8 cellular contexts compared by ENCODE assay signal in the genomic region with DNA sequence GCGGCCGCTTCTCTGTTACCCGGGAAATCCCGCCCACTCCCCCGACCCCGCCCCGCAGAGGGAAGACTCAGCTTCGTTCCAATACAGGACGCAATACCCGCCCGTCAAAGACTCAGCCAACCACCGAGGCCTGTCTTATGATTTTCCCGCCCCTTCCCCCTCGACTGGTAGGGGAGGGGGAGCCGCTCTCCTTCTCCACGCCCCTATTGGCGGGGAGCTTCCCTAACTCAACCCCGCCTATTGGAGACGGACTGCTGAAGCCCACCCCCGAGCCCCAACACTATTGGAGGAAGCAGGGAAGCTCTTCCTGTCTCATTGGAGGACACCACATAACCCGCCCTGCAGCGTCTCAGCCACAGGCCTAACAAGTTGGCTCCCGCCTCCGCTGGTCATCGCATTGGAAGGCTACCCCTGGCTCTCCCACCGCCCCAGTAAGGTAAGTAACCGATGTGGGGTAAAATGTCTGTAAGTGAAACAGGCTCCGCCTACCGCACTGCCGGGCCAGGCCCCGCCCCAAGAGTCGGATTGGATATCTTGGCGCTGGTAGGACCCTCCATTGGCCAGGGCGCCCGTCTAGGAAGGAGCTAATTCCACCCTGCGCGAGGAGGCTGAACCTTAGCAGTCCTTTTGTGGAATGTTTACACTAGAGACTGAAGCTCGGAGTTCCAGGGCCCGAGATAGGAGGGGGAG. TPM values are rescaled to one million over a fixed set of nuclear protein-coding genes. Genes with fewer than 3 reads are reported as not detected.
DNase-seq lines count a peak whose midpoint lies in the region; ATAC-seq and TF ChIP-seq lines count a peak whose summit lies in the region.

A gene (minus strand): TSS at position 17 of the 690 bp plus-strand sequence. CDS start 21,315 bp downstream, outside the sequence.

- ATAC-seq in HG02852 (IDR thresholded peaks at IDR 0.05; ENCODE audit: unreplicated experiment) (peak; percentile 42), heart left ventricle (peak; percentile 63 to 79 (median 77))

- H3K4me1 Mint-ChIP-seq in type B pancreatic cell (ENCODE audit: unreplicated experiment), result peaks cover 14% of the 10 kb centered on the region

- H3K4me3 Mint-ChIP-seq in type B pancreatic cell, result peak within 1 kb of the TSS; percentile 96

- H3K27me3 ChIP-seq in adrenal gland, result no peaks in the 10 kb centered on the region
- H3K27me3 ChIP-seq in heart left ventricle, result no peaks in the 10 kb centered on the region

- no peaks in the 10 kb centered on the region for H3K9me3 Mint-ChIP-seq in type B pancreatic cell

- peaks cover 3% of the 10 kb centered on the region for H3K36me3 Mint-ChIP-seq in type B pancreatic cell

- peak within 1 kb of the TSS; percentile 100 for H3K4me3 ChIP-seq in GM12865 (ENCODE audit: low read depth, low read length)
- H3K4me3 ChIP-seq in adrenal gland, result peak within 1 kb of the TSS; percentile 31 to 96 (median 85)
- peak within 1 kb of the TSS; percentile 50 to 97 (median 95) for H3K4me3 ChIP-seq in heart left ventricle

- peak within 1 kb of the TSS; percentile 99 for H3K27ac Mint-ChIP-seq in type B pancreatic cell

- H3K36me3 ChIP-seq in adrenal gland (replicated peaks in 1 of 2) (no peaks in the 10 kb centered on the region), heart left ventricle (peaks cover 0 to 10% (median 0%) of the 10 kb centered on the region in 9 donors)

- 0 to 2% (median 1%) methylated on average over 19 to 39 of the region's 39 CpGs for WGBS in adrenal gland, 4 donors
- 0 to 1% (median 0%) methylated on average over 20 to 39 of the region's 39 CpGs for WGBS in heart left ventricle, 4 donors

- TF ChIP-seq POLR2A in adrenal gland (IDR thresholded peaks at IDR 0.05) (peak in 1 of 2 donors; percentile 93), heart left ventricle (IDR thresholded peaks at IDR 0.05) (peak in 1 of 2 donors; percentile 85)

- DNase-seq in GM12865 (ENCODE audit: low read depth) (peak; percentile 100), NCI-H146 (lab: John Stamatoyannopoulos, UW) (peak; percentile 99), T-helper 1 cell (peak; percentile 96 to 100 (median 100)), adrenal gland (peak; percentile 99 to 100 (median 100)), heart left ventricle (peak; percentile 99 to 100 (median 100)), pons (ENCODE audit: low spot score) (peak; percentile 100), type B pancreatic cell (ENCODE audit: extremely low spot score, unreplicated experiment) (peak; percentile 97)

- intact Hi-C loops in adrenal gland (cut with DNase I), result loop anchor here in 1 of 2 donors (10.0 kb wide), 1 partner anchor 63 kb away; no protein-coding TSS in a partner anchor
- intact Hi-C loops in heart left ventricle (cut with DNase I), result loop anchor here in 7 of 10 donors (1.0 to 10.0 kb wide), 9 partner anchors 84 to 410 kb away; a partner anchor contains a TSS

- H3K27ac ChIP-seq in adrenal gland (peak within 1 kb of the TSS; percentile 92 to 98 (median 98)), heart left ventricle (peak within 1 kb of the TSS; percentile 92 to 100 (median 98))

- H3K9me3 ChIP-seq in adrenal gland (replicated peaks in 1 of 3) (no peaks in the 10 kb centered on the region), heart left ventricle (no peaks in the 10 kb centered on the region)

- H3K4me1 ChIP-seq in adrenal gland (replicated peaks in 1 of 2) (peaks cover 24 to 40% of the 10 kb centered on the region in 2 donors), heart left ventricle (peaks cover 4 to 55% (median 26%) of the 10 kb centered on the region in 12 donors)

- TF ChIP-seq CTCF in GM12865 (IDR thresholded peaks at IDR 0.05; ENCODE audit: insufficient read depth, low read depth, low read length, missing control alignments) (no peak), adrenal gland (IDR thresholded peaks at IDR 0.05) (no peak), heart left ventricle (IDR thresholded peaks at IDR 0.05) (no peak), type B pancreatic cell (conservative IDR thresholded peaks at IDR 0.05) (no peak)

- H3K27me3 Mint-ChIP-seq in type B pancreatic cell, result no peaks in the 10 kb centered on the region

RNA-seq across cellular contexts. Expression of the gene that starts here (rescaled TPM):
- 10 to 100 TPM; 27.5 to 72.7 (median 34.0) TPM for total RNA-seq in adrenal gland
- polyA plus RNA-seq in adrenal gland, result 10 to 100 TPM; 11.1 to 22.3 (median 12.8) TPM
- 10 to 100 TPM; 17.1 to 43.5 (median 31.8) TPM for total RNA-seq in heart left ventricle
- polyA plus RNA-seq in heart left ventricle, result 10 to 100 TPM in 1 of 2 donors, 1 to 10 TPM in 1; 5.6 to 17.7 TPM
- 47.1 and 75.4 TPM in 2 replicates for total RNA-seq in type B pancreatic cell (ENCODE audit: low replicate concordance)

Comparison
In these comparisons a context has a peak if more than half of its experiments do, and no peak if none do; other contexts are left out.
1. Peak in every context shown above with its lines: DNase-seq, ATAC-seq, H3K4me3 ChIP-seq and H3K27ac ChIP-seq.